In the genomic region with DNA sequence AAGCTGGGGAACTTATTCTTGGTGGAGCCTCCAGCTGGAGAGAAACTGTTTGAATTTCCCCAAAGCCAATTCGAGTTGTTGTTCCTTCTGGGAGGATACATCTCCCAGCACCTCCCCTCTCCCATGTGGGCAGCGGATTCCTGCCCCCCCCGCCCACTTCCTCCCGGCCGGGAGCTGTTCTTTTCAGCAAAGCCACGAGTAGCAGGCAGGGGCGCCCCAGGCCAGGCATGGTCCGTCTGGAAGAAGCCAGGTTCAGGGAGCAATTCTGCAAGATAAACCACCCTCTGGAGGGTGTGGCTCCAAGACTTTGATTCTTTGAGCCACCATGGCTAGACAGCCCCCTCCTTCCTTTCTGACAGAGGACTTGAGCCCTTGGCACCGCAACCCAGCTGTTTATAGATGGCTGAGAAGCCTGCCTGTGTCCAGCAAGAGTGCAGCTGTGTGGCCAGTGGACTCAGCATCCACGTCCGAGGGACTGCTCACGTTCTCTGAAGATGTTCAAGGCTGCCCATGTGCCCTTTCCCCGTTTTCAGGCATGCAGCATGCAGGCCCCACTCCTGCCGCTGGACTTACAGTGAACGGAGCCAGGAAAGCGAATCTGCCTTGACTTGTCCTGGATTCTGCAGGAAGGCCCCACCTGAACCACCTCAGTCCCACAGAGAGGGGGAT, we compare ENCODE assay signal across 9 cellular contexts.
A peak's percentile ranks its signal among the peaks of the same experiment; 100 is the strongest.
DNase-seq lines count a peak whose midpoint lies in the region; ATAC-seq and TF ChIP-seq lines count a peak whose summit lies in the region.
"Had no signal": no experiment of that assay in that cellular context is flagged by ENCODE, and none has a peak within 500 bp of the region (broad histone marks: within the 10 kb centered on the region; RNA-seq: fewer than 3 reads in every experiment).

No MANE protein-coding gene starts in this region.

- DNase-seq in COLO829 (ENCODE audit: low spot score) = peak; percentile 43
- DNase-seq in Right ventricle myocardium superior = peak; percentile 71
- no peak for DNase-seq in DMS153 treated with DMSO at 0.1 percent for 48 hours (lab: John Stamatoyannopoulos, UW; ENCODE audit: unreplicated experiment)
- DNase-seq in GOT3 (lab: John Stamatoyannopoulos, UW) = no peak
- DNase-seq in germinal center (ENCODE audit: low spot score) = no peak

- no peaks in the 10 kb centered on the region for H3K27me3 ChIP-seq in rectal smooth muscle tissue (ENCODE audit: control insufficient read depth, insufficient read depth, low read length)

- peaks cover 6% of the 10 kb centered on the region for H3K4me1 ChIP-seq in rectal smooth muscle tissue (ENCODE audit: control insufficient read depth, insufficient read depth, low read length)

- intact Hi-C loops in Right ventricle myocardium superior (cut with DNase I) = no loop called here

- peak; percentile 29; the same call in 1 of the 2 replicates for TF ChIP-seq CTCF in WI38 (IDR thresholded peaks at IDR 0.05; ENCODE audit: low read depth, low read length)

- H3K4me3 ChIP-seq in WI38 (ENCODE audit: low read depth, low read length) (peak overlapping the region; percentile 46), rectal smooth muscle tissue (ENCODE audit: low read length) (peak overlapping the region; percentile 50)

- H3K27ac ChIP-seq in rectal smooth muscle tissue (ENCODE audit: low read depth, low read length) = no peak overlapping the region

- no peaks in the 10 kb centered on the region for H3K36me3 ChIP-seq in rectal smooth muscle tissue (ENCODE audit: control insufficient read depth, insufficient read depth, low read length)

- ATAC-seq in Right ventricle myocardium superior (ENCODE audit: poor library complexity) = peak; percentile 92
- no peak for ATAC-seq in GM21423 (IDR thresholded peaks at IDR 0.05; ENCODE audit: unreplicated experiment)
- ATAC-seq: activated CD4-positive, CD25-positive, alpha-beta regulatory T cell treated with anti-CD3 and anti-CD28 coated beads, Interleukin-2, amount 50 U/mL, for 24 hours had no signal

- peak overlapping the region; percentile 10 for H3K9ac ChIP-seq in rectal smooth muscle tissue (ENCODE audit: low read length)

Comparison
In these comparisons a context has a peak if more than half of its experiments do, and no peak if none do; other contexts are left out.
1. DNase-seq: peak in COLO829 (single experiment) and Right ventricle myocardium superior (single experiment); none in DMS153 treated with DMSO at 0.1 percent for 48 hours (single experiment), GOT3 (single experiment) and germinal center (single experiment).